10 cellular contexts compared by ENCODE assay signal in genomic region chr1:147080013-147080661, GRCh38.
DNase-seq lines count a peak whose midpoint lies in the region; ATAC-seq and TF ChIP-seq lines count a peak whose summit lies in the region.
"Had no signal": no experiment of that assay in that cellular context is flagged by ENCODE, and none has a peak within 500 bp of the region (broad histone marks: within the 10 kb centered on the region; RNA-seq: fewer than 3 reads in every experiment).

No MANE protein-coding gene starts in this region.

- H3K4me3 ChIP-seq in parathyroid adenoma (ENCODE audit: low read depth, low read length): no peak overlapping the region

- TF ChIP-seq CTCF in parathyroid adenoma (IDR thresholded peaks at IDR 0.05) (no peak), endothelial cell (IDR thresholded peaks at IDR 0.05; ENCODE audit: unreplicated experiment) (no peak)

- H3K27ac Mint-ChIP-seq in effector memory CD8-positive, alpha-beta T cell: no peak overlapping the region
- H3K27ac Mint-ChIP-seq in endothelial cell (ENCODE audit: unreplicated experiment): no peak overlapping the region

- peaks cover 64 to 84% of the 10 kb centered on the region in 2 donors for H3K27me3 Mint-ChIP-seq in effector memory CD8-positive, alpha-beta T cell
- H3K27me3 Mint-ChIP-seq in endothelial cell (ENCODE audit: unreplicated experiment): peaks cover 18% of the 10 kb centered on the region

- H3K9me3 Mint-ChIP-seq in effector memory CD8-positive, alpha-beta T cell: no peaks in the 10 kb centered on the region
- H3K9me3 Mint-ChIP-seq in endothelial cell (ENCODE audit: unreplicated experiment): no peaks in the 10 kb centered on the region

- H3K9ac ChIP-seq in parathyroid adenoma: no peak overlapping the region

- H3K79me2 ChIP-seq in parathyroid adenoma: no peaks in the 10 kb centered on the region

- no peaks in the 10 kb centered on the region for H3K9me3 ChIP-seq in parathyroid adenoma (ENCODE audit: control insufficient read depth, low read length)

- peaks cover 18 to 33% of the 10 kb centered on the region in 2 donors for H3K4me1 Mint-ChIP-seq in effector memory CD8-positive, alpha-beta T cell (ENCODE audit: low read depth in 2 of 2)
- peaks cover 12% of the 10 kb centered on the region for H3K4me1 Mint-ChIP-seq in endothelial cell (ENCODE audit: unreplicated experiment)

- no peaks in the 10 kb centered on the region for H3K27me3 ChIP-seq in parathyroid adenoma (ENCODE audit: control insufficient read depth, insufficient read depth, low read length)

- H3K4me3 Mint-ChIP-seq in effector memory CD8-positive, alpha-beta T cell: peak overlapping the region; percentile 67 to 69
- no peak overlapping the region for H3K4me3 Mint-ChIP-seq in endothelial cell (ENCODE audit: unreplicated experiment)

- H3K36me3 Mint-ChIP-seq in effector memory CD8-positive, alpha-beta T cell (ENCODE audit: insufficient read depth): peaks cover 10% of the 10 kb centered on the region
- peaks cover 4% of the 10 kb centered on the region for H3K36me3 Mint-ChIP-seq in endothelial cell (ENCODE audit: low read depth, unreplicated experiment)

- no peak overlapping the region for H3K27ac ChIP-seq in parathyroid adenoma
- H3K27ac ChIP-seq: 22Rv1 had no signal

- ATAC-seq in effector memory CD8-positive, alpha-beta T cell (replicated peaks): no peak

- peak; percentile 53 for DNase-seq in DMS 273 (lab: John Stamatoyannopoulos, UW; ENCODE audit: unreplicated experiment)
- DNase-seq in DMS 273 treated with DMSO at 0.1 percent for 48 hours (lab: John Stamatoyannopoulos, UW): no peak
- DNase-seq in NCI-H774 (lab: John Stamatoyannopoulos, UW): peak; percentile 9
- no peak for DNase-seq in effector memory CD8-positive, alpha-beta T cell
- DNase-seq in HK-2 (ENCODE audit: unreplicated experiment): no peak
- no peak for DNase-seq in endothelial cell (ENCODE audit: low spot score)
- DNase-seq in NCI-H345 treated with DMSO at 0.1 percent for 48 hours (lab: John Stamatoyannopoulos, UW; ENCODE audit: unreplicated experiment): no peak
- DNase-seq: cortex of kidney had no signal

- no peaks in the 10 kb centered on the region for H3K4me1 ChIP-seq in parathyroid adenoma

- no peak overlapping the region for H2AFZ ChIP-seq in parathyroid adenoma

- no peaks in the 10 kb centered on the region for H3K36me3 ChIP-seq in parathyroid adenoma (ENCODE audit: control insufficient read depth, insufficient read depth, low read length)

- peak overlapping the region; percentile 35 for H3K4me2 ChIP-seq in parathyroid adenoma (ENCODE audit: low read length)

Comparison
In these comparisons a context has a peak if more than half of its experiments do, and no peak if none do; other contexts are left out.
1. DNase-seq: peak in DMS 273 (single experiment) and NCI-H774 (single experiment); none in DMS 273 treated with DMSO at 0.1 percent for 48 hours (single experiment), effector memory CD8-positive, alpha-beta T cell (0 of 3), HK-2 (single experiment), endothelial cell (single experiment) and NCI-H345 treated with DMSO at 0.1 percent for 48 hours (single experiment).